Comparison of ENCODE assay signal across 9 cellular contexts in the genomic region with DNA sequence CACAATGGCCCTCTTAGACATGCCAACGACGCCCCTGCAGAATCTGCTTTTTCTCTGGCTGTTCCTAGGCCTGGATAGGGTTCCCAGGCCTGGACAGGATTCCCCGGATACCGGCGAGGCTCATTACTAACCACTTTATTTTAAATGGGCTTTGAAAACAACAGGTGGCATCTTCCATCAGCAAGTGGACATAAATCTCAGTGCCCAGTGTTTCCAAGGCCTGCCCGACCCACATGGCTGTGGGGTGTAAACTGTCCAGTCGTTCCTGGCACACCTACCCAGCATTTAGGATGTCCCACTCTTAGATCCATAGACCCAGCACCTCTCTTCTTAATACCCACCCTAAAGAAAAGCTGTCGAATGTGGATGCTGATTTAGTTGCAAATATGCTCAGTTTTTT. TPM values are rescaled to one million over a fixed set of nuclear protein-coding genes. Genes with fewer than 3 reads are reported as not detected.
DNase-seq lines count a peak whose midpoint lies in the region; ATAC-seq and TF ChIP-seq lines count a peak whose summit lies in the region.
"Had no signal": no experiment of that assay in that cellular context is flagged by ENCODE, and none has a peak within 500 bp of the region (broad histone marks: within the 10 kb centered on the region; RNA-seq: fewer than 3 reads in every experiment).

No MANE protein-coding gene starts in this region.

- H3K36me3 Mint-ChIP-seq in activated CD8-positive, alpha-beta T cell treated with anti-CD3 and anti-CD28 coated beads, Interleukin-2, amount 10 ng/mL, durations not matched to agents 7 days and 5 days (ENCODE audit: low read depth), result no peaks in the 10 kb centered on the region

- H3K9me3 Mint-ChIP-seq in activated CD8-positive, alpha-beta T cell treated with anti-CD3 and anti-CD28 coated beads, Interleukin-2, amount 10 ng/mL, durations not matched to agents 7 days and 5 days (ENCODE audit: insufficient read depth), result no peaks in the 10 kb centered on the region
- no peaks in the 10 kb centered on the region for H3K9me3 Mint-ChIP-seq in stimulated activated naive CD8-positive, alpha-beta T cell treated with anti-CD3 and anti-CD28 coated beads, Interleukin-15, amount 100 ng/mL, for 72 hours

- POLR2A ChIA-PET in activated CD8-positive, alpha-beta T cell treated with anti-CD3 and anti-CD28 coated beads, Interleukin-2, amount 10 ng/mL, durations not matched to agents 7 days and 5 days (lab: Charles Lee), result no interaction called here
- POLR2A ChIA-PET in HEK293T (lab: Yijun Ruan, JAX), result interaction anchor here (0.7 kb wide), 1 partner anchor 47 kb away, joined by 4 read pairs; a partner anchor contains a TSS

- no peak for ATAC-seq in activated CD8-positive, alpha-beta T cell treated with anti-CD3 and anti-CD28 coated beads, Interleukin-2, amount 10 ng/mL, durations not matched to agents 7 days and 5 days
- ATAC-seq in stimulated activated naive CD8-positive, alpha-beta T cell treated with anti-CD3 and anti-CD28 coated beads, Interleukin-15, amount 100 ng/mL, for 72 hours, result no peak
- ATAC-seq in GM19395 (IDR thresholded peaks at IDR 0.05; ENCODE audit: unreplicated experiment), result no peak

- peak overlapping the region; percentile 70 for H3K4me3 ChIP-seq in iPS-11a (ENCODE audit: low read depth, low read length)

- CTCF ChIA-PET in activated CD8-positive, alpha-beta T cell treated with anti-CD3 and anti-CD28 coated beads, Interleukin-2, amount 10 ng/mL, durations not matched to agents 7 days and 5 days (lab: Charles Lee), result no interaction called here
- CTCF ChIA-PET in HEK293T (lab: Yijun Ruan, JAX), result no interaction called here

- peak; percentile 80 for DNase-seq in DMS53 (lab: John Stamatoyannopoulos, UW)
- DNase-seq in DMS53 treated with DMSO at 0.1 percent for 48 hours (lab: John Stamatoyannopoulos, UW; ENCODE audit: unreplicated experiment), result no peak
- DNase-seq in activated CD8-positive, alpha-beta T cell treated with anti-CD3 and anti-CD28 coated beads, Interleukin-2, amount 10 ng/mL, durations not matched to agents 7 days and 5 days, result no peak
- DNase-seq in stimulated activated naive CD8-positive, alpha-beta T cell treated with anti-CD3 and anti-CD28 coated beads, Interleukin-15, amount 100 ng/mL, for 72 hours, result no peak
- no peak for DNase-seq in HEK293T (ENCODE audit: extremely low spot score)
- DNase-seq in activated naive CD4-positive, alpha-beta T cell treated with anti-CD3 and anti-CD28 coated beads, Interleukin-2, amount 50 U/mL, for 16 hours, result no peak
- DNase-seq: effector CD4-positive, alpha-beta T cell had no signal

- peak overlapping the region; percentile 72 for H3K4me3 Mint-ChIP-seq in activated CD8-positive, alpha-beta T cell treated with anti-CD3 and anti-CD28 coated beads, Interleukin-2, amount 10 ng/mL, durations not matched to agents 7 days and 5 days
- peak overlapping the region; percentile 86 to 92 for H3K4me3 Mint-ChIP-seq in stimulated activated naive CD8-positive, alpha-beta T cell treated with anti-CD3 and anti-CD28 coated beads, Interleukin-15, amount 100 ng/mL, for 72 hours

- peaks cover 10% of the 10 kb centered on the region for H3K4me1 Mint-ChIP-seq in activated CD8-positive, alpha-beta T cell treated with anti-CD3 and anti-CD28 coated beads, Interleukin-2, amount 10 ng/mL, durations not matched to agents 7 days and 5 days (ENCODE audit: low read depth)
- peaks cover 12% of the 10 kb centered on the region for H3K4me1 Mint-ChIP-seq in stimulated activated naive CD8-positive, alpha-beta T cell treated with anti-CD3 and anti-CD28 coated beads, Interleukin-15, amount 100 ng/mL, for 72 hours

- H3K27ac Mint-ChIP-seq in activated CD8-positive, alpha-beta T cell treated with anti-CD3 and anti-CD28 coated beads, Interleukin-2, amount 10 ng/mL, durations not matched to agents 7 days and 5 days, result no peak overlapping the region
- H3K27ac Mint-ChIP-seq in stimulated activated naive CD8-positive, alpha-beta T cell treated with anti-CD3 and anti-CD28 coated beads, Interleukin-15, amount 100 ng/mL, for 72 hours, result peak overlapping the region in 1 of 2 donors; percentile 16

- peaks cover 37% of the 10 kb centered on the region for H3K27me3 Mint-ChIP-seq in activated CD8-positive, alpha-beta T cell treated with anti-CD3 and anti-CD28 coated beads, Interleukin-2, amount 10 ng/mL, durations not matched to agents 7 days and 5 days (ENCODE audit: low read depth)
- peaks cover 44% of the 10 kb centered on the region for H3K27me3 Mint-ChIP-seq in stimulated activated naive CD8-positive, alpha-beta T cell treated with anti-CD3 and anti-CD28 coated beads, Interleukin-15, amount 100 ng/mL, for 72 hours

TF ChIP-seq in HEK293T, 16 proteins besides CTCF, POLR2A, EP300 and RAD21:
- TF ChIP-seq LEF1 (IDR thresholded peaks at IDR 0.05; ENCODE audit: borderline replicate concordance) (no peak), CTBP1 (IDR thresholded peaks at IDR 0.05; ENCODE audit: borderline replicate concordance) (no peak), SUZ12 (IDR thresholded peaks at IDR 0.05) (no peak), TARDBP (IDR thresholded peaks at IDR 0.05) (no peak), HDGF (IDR thresholded peaks at IDR 0.05; ENCODE audit: borderline replicate concordance) (no peak), ZNF384 (IDR thresholded peaks at IDR 0.05) (no peak), BHLHE40 (IDR thresholded peaks at IDR 0.05; ENCODE audit: borderline replicate concordance) (no peak), NFRKB (IDR thresholded peaks at IDR 0.05) (no peak), FOXM1 (IDR thresholded peaks at IDR 0.05; ENCODE audit: borderline replicate concordance) (no peak), ELF4 (IDR thresholded peaks at IDR 0.05) (no peak)

RNA-seq across cellular contexts. Expression of a gene that starts 0.9 kb away (rescaled TPM):
- total RNA-seq in activated CD8-positive, alpha-beta T cell treated with anti-CD3 and anti-CD28 coated beads, Interleukin-2, amount 10 ng/mL, durations not matched to agents 7 days and 5 days, result 1 to 10 TPM; 1.6 to 1.9 TPM

RNA-seq across cellular contexts. Expression of a gene that starts 46.7 kb away (rescaled TPM):
- total RNA-seq in activated CD8-positive, alpha-beta T cell treated with anti-CD3 and anti-CD28 coated beads, Interleukin-2, amount 10 ng/mL, durations not matched to agents 7 days and 5 days, result 10 to 100 TPM; 72.2 to 80.5 TPM

RNA-seq across cellular contexts. Expression of a gene that starts 56.7 kb away (rescaled TPM):
- total RNA-seq in activated CD8-positive, alpha-beta T cell treated with anti-CD3 and anti-CD28 coated beads, Interleukin-2, amount 10 ng/mL, durations not matched to agents 7 days and 5 days, result 100 to 1,000 TPM; 319 to 322 TPM

RNA-seq across cellular contexts. Expression of a gene that starts 57.1 kb away (rescaled TPM):
- total RNA-seq in activated CD8-positive, alpha-beta T cell treated with anti-CD3 and anti-CD28 coated beads, Interleukin-2, amount 10 ng/mL, durations not matched to agents 7 days and 5 days, result 10 to 100 TPM; 18.1 to 21.1 TPM
